8 cellular contexts compared by ENCODE assay signal in the genomic region with DNA sequence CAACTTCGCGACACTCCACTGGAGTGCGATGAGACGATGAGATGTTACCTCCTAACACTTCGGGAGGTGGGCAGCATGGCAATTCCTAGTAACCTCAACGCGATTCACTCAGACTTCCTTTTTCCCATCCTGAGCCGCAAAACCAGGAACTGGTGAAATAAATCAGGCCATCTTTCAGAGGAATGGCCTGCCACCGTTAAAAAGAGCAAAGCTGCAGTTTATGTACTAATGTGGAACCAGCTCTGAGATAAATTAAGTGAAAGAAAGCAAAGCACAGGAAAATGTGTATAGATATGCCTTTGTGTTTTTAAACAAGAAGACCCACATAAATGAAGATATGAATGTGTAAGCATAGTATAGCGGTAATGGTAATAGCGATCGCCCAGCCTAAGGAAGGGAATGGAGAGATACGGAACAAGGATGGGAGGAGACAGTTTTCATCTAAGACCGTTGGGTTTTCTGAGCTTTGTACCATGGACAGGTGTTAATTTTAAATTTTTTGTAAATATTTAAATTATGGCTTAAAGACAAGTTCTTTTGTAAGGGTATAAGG. TPM values are rescaled to one million over a fixed set of nuclear protein-coding genes. Genes with fewer than 3 reads are reported as not detected.
A peak's percentile ranks its signal among the peaks of the same experiment; 100 is the strongest.
DNase-seq lines count a peak whose midpoint lies in the region; ATAC-seq and TF ChIP-seq lines count a peak whose summit lies in the region.

No MANE protein-coding gene starts in this region.

- intact Hi-C loops in ascending aorta (cut with DNase I) (loop anchor here (1.0 kb wide), 3 partner anchors 45 to 198 kb away; a partner anchor contains a TSS), right lobe of liver (cut with DNase I) (loop anchor here in 1 of 2 donors (5.0 kb wide), 1 partner anchor 116 kb away; no protein-coding TSS in a partner anchor), thyroid gland (cut with DNase I) (loop anchor here (5.0 to 10.0 kb wide), 2 partner anchors 106 to 163 kb away; no protein-coding TSS in a partner anchor)

- H4K20me1 ChIP-seq in MM.1S (ENCODE audit: insufficient read depth, low read length) = no peaks in the 10 kb centered on the region

- peaks cover 6% of the 10 kb centered on the region; the same call in 1 of the 2 replicates for H3F3A ChIP-seq in MM.1S (ENCODE audit: insufficient read depth, low read length)

- peak overlapping the region; percentile 93 for H3K9ac ChIP-seq in MM.1S (ENCODE audit: low read length)

- DNase-seq in DMS53 (lab: John Stamatoyannopoulos, UW) (peak; percentile 86), MM.1S (no peak), ascending aorta (ENCODE audit: low spot score in 2 of 2) (no peak), right lobe of liver (no peak), thyroid gland (no peak), NCI-H748 treated with DMSO at 0.1 percent for 48 hours (lab: John Stamatoyannopoulos, UW) (no peak)

- H2AFZ ChIP-seq in MM.1S (ENCODE audit: low read length) = peak overlapping the region; percentile 89

- H3K27me3 ChIP-seq in MM.1S (replicated peaks; ENCODE audit: insufficient read depth, low read length) (no peaks in the 10 kb centered on the region), ascending aorta (no peaks in the 10 kb centered on the region), right lobe of liver (no peaks in the 10 kb centered on the region), thyroid gland (no peaks in the 10 kb centered on the region)

- H3K4me1 ChIP-seq in MM.1S (ENCODE audit: low read length) = 0 out of 2 replicates have a peak, but pooled peaks cover 4% of the 10 kb centered on the region
- no peaks in the 10 kb centered on the region for H3K4me1 ChIP-seq in ascending aorta
- H3K4me1 ChIP-seq in right lobe of liver = no peaks in the 10 kb centered on the region
- peaks cover 0 to 8% of the 10 kb centered on the region in 2 donors for H3K4me1 ChIP-seq in thyroid gland

- H3K9me3 ChIP-seq in MM.1S (replicated peaks; ENCODE audit: insufficient read depth, low read length) (no peaks in the 10 kb centered on the region), ascending aorta (no peaks in the 10 kb centered on the region), right lobe of liver (no peaks in the 10 kb centered on the region), thyroid gland (no peaks in the 10 kb centered on the region)

- no peaks in the 10 kb centered on the region for H3K79me2 ChIP-seq in MM.1S (ENCODE audit: low read length)

- WGBS in right lobe of liver (ENCODE audit: insufficient coverage, low coverage, low lambda C conversion rate, missing lambda C conversion rate) = 16% methylated on average over 10 of the region's 14 CpGs
- 37 to 45% methylated on average over 10 to 12 of the region's 14 CpGs for WGBS in thyroid gland, 2 donors

- H3K27ac ChIP-seq in MM.1S (ENCODE audit: low read length) (peak overlapping the region; percentile 77; the same call in 1 of the 2 replicates), ascending aorta (peak overlapping the region; percentile 94 to 97), right lobe of liver (peak overlapping the region; percentile 85 to 98 (median 93)), thyroid gland (peak overlapping the region; percentile 92 to 96 (median 94))

- peak overlapping the region; percentile 96 for H3K4me2 ChIP-seq in MM.1S (ENCODE audit: low read depth, low read length)

- H3K4me3 ChIP-seq in MM.1S (ENCODE audit: low read length) = peak overlapping the region; percentile 83
- peak overlapping the region; percentile 65 to 90 for H3K4me3 ChIP-seq in ascending aorta
- peak overlapping the region; percentile 62 to 71 (median 70) for H3K4me3 ChIP-seq in right lobe of liver
- H3K4me3 ChIP-seq in thyroid gland (replicated peaks in 1 of 3) = peak overlapping the region; percentile 3 to 75 (median 42)

- no peaks in the 10 kb centered on the region for H3K36me3 ChIP-seq in MM.1S (replicated peaks; ENCODE audit: insufficient read depth, low read length)
- H3K36me3 ChIP-seq in ascending aorta = no peaks in the 10 kb centered on the region
- no peaks in the 10 kb centered on the region for H3K36me3 ChIP-seq in right lobe of liver
- H3K36me3 ChIP-seq in thyroid gland = no peaks in the 10 kb centered on the region

- H3K9me2 ChIP-seq in MM.1S (replicated peaks; ENCODE audit: insufficient read depth, low read length) = no peaks in the 10 kb centered on the region

- TF ChIP-seq CTCF in MM.1S (IDR thresholded peaks at IDR 0.05; ENCODE audit: low read length) (no peak), ascending aorta (IDR thresholded peaks at IDR 0.05) (no peak), right lobe of liver (IDR thresholded peaks at IDR 0.05) (no peak), thyroid gland (IDR thresholded peaks at IDR 0.05) (no peak)

- TF ChIP-seq POLR2A in right lobe of liver (IDR thresholded peaks at IDR 0.05) (no peak), thyroid gland (IDR thresholded peaks at IDR 0.05) (no peak)

- ATAC-seq in right lobe of liver (no peak), esophagus mucosa (no peak), GM21423 (IDR thresholded peaks at IDR 0.05; ENCODE audit: unreplicated experiment) (no peak)

RNA-seq across cellular contexts. Expression of a gene that starts 30.7 kb away (rescaled TPM):
- total RNA-seq in ascending aorta = 226 TPM
- total RNA-seq in right lobe of liver = 100 to 1,000 TPM in 5 of 6 experiments, 10 to 100 TPM in 1; 94.4 to 244 (median 190) TPM
- total RNA-seq in thyroid gland = 100 to 1,000 TPM; 368 to 750 (median 528) TPM
- 108 TPM for total RNA-seq in esophagus mucosa

RNA-seq across cellular contexts. Expression of a gene that starts 44.6 kb away (rescaled TPM):
- total RNA-seq in ascending aorta (90.3 TPM), right lobe of liver (100 to 1,000 TPM in 4 of 6 experiments, 10 to 100 TPM in 2; 84.0 to 145 (median 119) TPM), thyroid gland (100 to 1,000 TPM in 3 of 4 donors, 10 to 100 TPM in 1; 98.9 to 114 (median 110) TPM), esophagus mucosa (231 TPM)
